ENCODE assay signal across 9 cellular contexts in the genomic region with DNA sequence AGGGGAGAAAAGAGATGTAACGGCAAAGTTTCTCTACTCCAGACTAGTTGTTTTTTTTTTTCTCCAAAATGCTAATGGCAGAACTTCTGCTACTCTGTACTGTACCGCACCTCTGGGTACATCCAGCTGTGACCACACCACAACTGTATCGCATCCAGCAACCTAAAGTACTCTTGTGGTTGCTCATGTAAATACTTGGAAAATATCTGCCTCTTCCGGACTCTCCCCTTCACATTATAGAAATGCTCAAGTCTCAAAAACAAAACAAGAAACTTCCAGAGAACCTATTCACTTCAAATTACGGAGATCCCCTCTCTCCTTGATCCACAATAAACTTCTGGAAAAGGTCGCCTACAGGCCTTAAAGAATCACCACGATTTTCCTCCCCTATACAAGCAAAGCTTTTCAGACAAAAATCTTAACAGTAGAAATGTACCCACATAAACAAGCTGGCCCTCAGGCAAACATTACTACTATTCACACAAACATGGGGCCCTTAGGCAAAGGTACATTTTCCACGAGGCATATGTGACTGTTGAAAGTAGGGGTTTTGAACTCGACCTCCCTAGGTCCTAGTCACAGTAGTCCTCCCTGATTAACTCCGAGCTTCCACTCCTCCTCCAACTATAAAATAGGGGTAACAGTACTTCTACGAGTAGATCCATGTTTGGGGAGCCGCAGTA.
DNase-seq lines count a peak whose midpoint lies in the region; ATAC-seq and TF ChIP-seq lines count a peak whose summit lies in the region.
"Had no signal": no experiment of that assay in that cellular context is flagged by ENCODE, and none has a peak within 500 bp of the region (broad histone marks: within the 10 kb centered on the region; RNA-seq: fewer than 3 reads in every experiment).

No MANE protein-coding gene starts in this region.

- peaks cover 89% of the 10 kb centered on the region for H3K79me2 ChIP-seq in MM.1S (ENCODE audit: low read length)

- peaks cover 6% of the 10 kb centered on the region for H3K36me3 Mint-ChIP-seq in natural killer cell treated with Interleukin-12 subunit alpha and Interleukin-12 subunit beta and Interleukin-15 and Interleukin-18, amount 100 ng/mL, for 72 hours

- H3K36me3 ChIP-seq in MM.1S (replicated peaks; ENCODE audit: insufficient read depth, low read length) (peaks cover 9% of the 10 kb centered on the region; the same call in 1 of the 2 replicates), colonic mucosa (no peaks in the 10 kb centered on the region)

- intact Hi-C loops in colonic mucosa (cut with DNase I) = loop anchor here (10.0 kb wide), 2 partner anchors 220 to 320 kb away; partner anchors contain the start of gene MKLN1

- peaks cover 28% of the 10 kb centered on the region for H3F3A ChIP-seq in MM.1S (ENCODE audit: insufficient read depth, low read length)

- H3K27ac Mint-ChIP-seq in natural killer cell treated with Interleukin-12 subunit alpha and Interleukin-12 subunit beta and Interleukin-15 and Interleukin-18, amount 100 ng/mL, for 72 hours = peak overlapping the region; percentile 28 to 68

- no peak for ATAC-seq in natural killer cell treated with Interleukin-12 subunit alpha and Interleukin-12 subunit beta and Interleukin-15 and Interleukin-18, amount 100 ng/mL, for 72 hours

- H3K9ac ChIP-seq in MM.1S (ENCODE audit: low read length) (peak overlapping the region; percentile 35; the same call in 1 of the 2 replicates), colonic mucosa (ENCODE audit: low read depth in 2 of 2, low read length in 2 of 2) (peak overlapping the region; percentile 16 to 79)

- H3K27me3 ChIP-seq in MM.1S (replicated peaks; ENCODE audit: insufficient read depth, low read length) = no peaks in the 10 kb centered on the region
- H3K27me3 ChIP-seq in colonic mucosa = no peaks in the 10 kb centered on the region

- H3K4me3 ChIP-seq in AG10803 (ENCODE audit: low read length) (peak overlapping the region; percentile 69), MM.1S (ENCODE audit: low read length) (peak overlapping the region; percentile 63), colonic mucosa (peak overlapping the region; percentile 49)

- H3K9me3 Mint-ChIP-seq in natural killer cell treated with Interleukin-12 subunit alpha and Interleukin-12 subunit beta and Interleukin-15 and Interleukin-18, amount 100 ng/mL, for 72 hours = no peaks in the 10 kb centered on the region

- H4K20me1 ChIP-seq in MM.1S (ENCODE audit: insufficient read depth, low read length) = peaks cover 38% of the 10 kb centered on the region

- H3K9me3 ChIP-seq in MM.1S (replicated peaks; ENCODE audit: insufficient read depth, low read length) = no peaks in the 10 kb centered on the region
- no peaks in the 10 kb centered on the region for H3K9me3 ChIP-seq in colonic mucosa

- H3K4me1 Mint-ChIP-seq in natural killer cell treated with Interleukin-12 subunit alpha and Interleukin-12 subunit beta and Interleukin-15 and Interleukin-18, amount 100 ng/mL, for 72 hours (ENCODE audit: low read depth in 2 of 2) = peaks cover 70 to 78% of the 10 kb centered on the region in 2 donors

- no peaks in the 10 kb centered on the region for H3K27me3 Mint-ChIP-seq in natural killer cell treated with Interleukin-12 subunit alpha and Interleukin-12 subunit beta and Interleukin-15 and Interleukin-18, amount 100 ng/mL, for 72 hours

- DNase-seq in AG10803 (ENCODE audit: low read depth) = peak; percentile 56
- DNase-seq in MM.1S = no peak
- DNase-seq in colonic mucosa = no peak
- DNase-seq in natural killer cell treated with Interleukin-12 subunit alpha and Interleukin-12 subunit beta and Interleukin-15 and Interleukin-18, amount 100 ng/mL, for 72 hours (ENCODE audit: low spot score) = no peak
- DNase-seq in NCI-H2171 (lab: John Stamatoyannopoulos, UW) = no peak
- DNase-seq in putamen (ENCODE audit: low spot score) = no peak
- DNase-seq in NCI-H774 (lab: John Stamatoyannopoulos, UW) = no peak
- DNase-seq in DMS79 treated with DMSO at 0.1 percent for 48 hours (lab: John Stamatoyannopoulos, UW) = no peak
- DNase-seq: Kasumi-1 had no signal

- H3K4me1 ChIP-seq in MM.1S (ENCODE audit: low read length) (peaks cover 21% of the 10 kb centered on the region), colonic mucosa (no peaks in the 10 kb centered on the region)

- TF ChIP-seq CTCF in AG10803 (conservative IDR thresholded peaks at IDR 0.05; ENCODE audit: low read length) (no peak), MM.1S (IDR thresholded peaks at IDR 0.05; ENCODE audit: low read length) (no peak), colonic mucosa (IDR thresholded peaks at IDR 0.05) (no peak)

- peak overlapping the region; percentile 57 for H3K4me3 Mint-ChIP-seq in natural killer cell treated with Interleukin-12 subunit alpha and Interleukin-12 subunit beta and Interleukin-15 and Interleukin-18, amount 100 ng/mL, for 72 hours

- H2AFZ ChIP-seq in MM.1S (ENCODE audit: low read length) = no peak overlapping the region

- peak overlapping the region; percentile 88 for H3K4me2 ChIP-seq in MM.1S (ENCODE audit: low read depth, low read length)

- H3K27ac ChIP-seq in MM.1S (ENCODE audit: low read length) (no peak overlapping the region), colonic mucosa (peak overlapping the region; percentile 68)

- no peaks in the 10 kb centered on the region for H3K9me2 ChIP-seq in MM.1S (replicated peaks; ENCODE audit: insufficient read depth, low read length)
